In the genomic region with DNA sequence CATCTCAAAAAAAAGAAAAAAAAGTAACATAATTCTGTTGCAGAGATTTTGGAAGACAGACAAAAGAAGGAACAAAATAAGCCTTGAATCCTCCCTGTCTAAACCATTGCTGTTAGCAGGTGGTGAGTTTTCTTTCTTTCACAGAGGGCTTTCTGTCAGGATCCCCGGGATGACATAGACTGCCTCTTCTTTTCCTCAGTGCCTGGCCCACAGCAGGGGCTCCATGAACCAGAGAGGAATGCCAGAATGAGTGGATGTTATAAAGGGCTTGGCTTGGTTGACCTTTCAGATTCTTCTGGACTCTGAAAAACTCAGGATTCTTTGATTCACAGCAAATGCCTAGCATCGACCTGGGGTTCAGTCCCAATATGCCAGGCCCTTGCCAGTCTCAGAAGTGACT, we compare ENCODE assay signal across 24 cellular contexts.
"Had no signal": no experiment of that assay in that cellular context is flagged by ENCODE, and none has a peak within 500 bp of the region (broad histone marks: within the 10 kb centered on the region; RNA-seq: fewer than 3 reads in every experiment).

No MANE protein-coding gene starts in this region.

- H3K27ac Mint-ChIP-seq: activated naive CD4-positive, alpha-beta T cell treated with anti-CD3 and anti-CD28 coated beads for 36 hours; activated naive CD8-positive, alpha-beta T cell treated with anti-CD3 and anti-CD28 coated beads for 36 hours; activated T-helper 1 cell treated with anti-CD3 and anti-CD28 coated beads, Interleukin-12 subunit alpha, Interleukin-12 subunit beta, Interleukin-2, Interleukin-4 antibody, amounts not matched to agents 30 ng/mL and 10 ng/mL and 1 ng/mL, durations not matched to agents 14 hours and 24 hours and 36 hours; effector memory CD8-positive, alpha-beta T cell; memory B cell; natural killer cell; stimulated activated naive CD8-positive, alpha-beta T cell treated with anti-CD3 and anti-CD28 coated beads, Interleukin-15, Interleukin-2, amounts not matched to agents 100 ng/mL and 50 ng/mL, for 24 hours had no signal

- H3K4me3 Mint-ChIP-seq: activated naive CD4-positive, alpha-beta T cell treated with anti-CD3 and anti-CD28 coated beads for 36 hours; activated naive CD8-positive, alpha-beta T cell treated with anti-CD3 and anti-CD28 coated beads for 36 hours; activated T-helper 1 cell treated with anti-CD3 and anti-CD28 coated beads, Interleukin-12 subunit alpha, Interleukin-12 subunit beta, Interleukin-2, Interleukin-4 antibody, amounts not matched to agents 30 ng/mL and 10 ng/mL and 1 ng/mL, durations not matched to agents 14 hours and 24 hours and 36 hours; brain; effector memory CD8-positive, alpha-beta T cell; memory B cell; natural killer cell; stimulated activated naive CD8-positive, alpha-beta T cell treated with anti-CD3 and anti-CD28 coated beads, Interleukin-15, Interleukin-2, amounts not matched to agents 100 ng/mL and 50 ng/mL, for 24 hours had no signal

- H3K36me3 Mint-ChIP-seq: activated naive CD8-positive, alpha-beta T cell treated with anti-CD3 and anti-CD28 coated beads for 36 hours; natural killer cell had no signal

- H3K4me1 Mint-ChIP-seq: activated naive CD8-positive, alpha-beta T cell treated with anti-CD3 and anti-CD28 coated beads for 36 hours; natural killer cell had no signal

- H3K9me3 Mint-ChIP-seq: activated naive CD4-positive, alpha-beta T cell treated with anti-CD3 and anti-CD28 coated beads for 36 hours; activated naive CD8-positive, alpha-beta T cell treated with anti-CD3 and anti-CD28 coated beads for 36 hours; activated T-helper 1 cell treated with anti-CD3 and anti-CD28 coated beads, Interleukin-12 subunit alpha, Interleukin-12 subunit beta, Interleukin-2, Interleukin-4 antibody, amounts not matched to agents 30 ng/mL and 10 ng/mL and 1 ng/mL, durations not matched to agents 14 hours and 24 hours and 36 hours; brain; effector memory CD8-positive, alpha-beta T cell; memory B cell; natural killer cell; stimulated activated naive CD8-positive, alpha-beta T cell treated with anti-CD3 and anti-CD28 coated beads, Interleukin-15, Interleukin-2, amounts not matched to agents 100 ng/mL and 50 ng/mL, for 24 hours had no signal

- ATAC-seq: effector memory CD8-positive, alpha-beta T cell; foreskin keratinocyte; heart left ventricle; natural killer cell; pancreas; sciatic nerve had no signal

- H3K27me3 Mint-ChIP-seq: activated naive CD8-positive, alpha-beta T cell treated with anti-CD3 and anti-CD28 coated beads for 36 hours; brain; effector memory CD8-positive, alpha-beta T cell; memory B cell; stimulated activated naive CD8-positive, alpha-beta T cell treated with anti-CD3 and anti-CD28 coated beads, Interleukin-15, Interleukin-2, amounts not matched to agents 100 ng/mL and 50 ng/mL, for 24 hours had no signal

- DNase-seq: activated CD4-positive, alpha-beta T cell treated with anti-CD3 and anti-CD28 coated beads for 4 hours; activated CD4-positive, alpha-beta T cell treated with anti-CD3 and anti-CD28 coated beads, Interleukin-2, amount 50 U/mL, for 4 hours; activated effector memory CD4-positive, alpha-beta T cell treated with anti-CD3 and anti-CD28 coated beads, Interleukin-2, amount 50 U/mL, for 16 hours; activated naive CD4-positive, alpha-beta T cell treated with anti-CD3 and anti-CD28 coated beads for 36 hours; activated naive CD8-positive, alpha-beta T cell treated with anti-CD3 and anti-CD28 coated beads for 36 hours; activated T-cell treated with anti-CD3 and anti-CD28 coated beads for 4 hours; cerebellar nuclear complex; colonic mucosa; effector memory CD8-positive, alpha-beta T cell; foreskin keratinocyte; heart left ventricle; hypothalamus; natural killer cell; pancreas; retina; stimulated activated CD4-positive, alpha-beta T cell treated with anti-CD3 and anti-CD28 coated beads, Interleukin-12 subunit alpha, Interleukin-12 subunit beta, amount 100 ng/mL, for 4 hours; stimulated activated CD4-positive, alpha-beta T cell treated with anti-CD3 and anti-CD28 coated beads, Interleukin-4, amount 100 ng/mL, for 1 hour; T-helper 9 cell; upper lobe of left lung had no signal
